ENCODE assay signal across 10 cellular contexts in the genomic region with DNA sequence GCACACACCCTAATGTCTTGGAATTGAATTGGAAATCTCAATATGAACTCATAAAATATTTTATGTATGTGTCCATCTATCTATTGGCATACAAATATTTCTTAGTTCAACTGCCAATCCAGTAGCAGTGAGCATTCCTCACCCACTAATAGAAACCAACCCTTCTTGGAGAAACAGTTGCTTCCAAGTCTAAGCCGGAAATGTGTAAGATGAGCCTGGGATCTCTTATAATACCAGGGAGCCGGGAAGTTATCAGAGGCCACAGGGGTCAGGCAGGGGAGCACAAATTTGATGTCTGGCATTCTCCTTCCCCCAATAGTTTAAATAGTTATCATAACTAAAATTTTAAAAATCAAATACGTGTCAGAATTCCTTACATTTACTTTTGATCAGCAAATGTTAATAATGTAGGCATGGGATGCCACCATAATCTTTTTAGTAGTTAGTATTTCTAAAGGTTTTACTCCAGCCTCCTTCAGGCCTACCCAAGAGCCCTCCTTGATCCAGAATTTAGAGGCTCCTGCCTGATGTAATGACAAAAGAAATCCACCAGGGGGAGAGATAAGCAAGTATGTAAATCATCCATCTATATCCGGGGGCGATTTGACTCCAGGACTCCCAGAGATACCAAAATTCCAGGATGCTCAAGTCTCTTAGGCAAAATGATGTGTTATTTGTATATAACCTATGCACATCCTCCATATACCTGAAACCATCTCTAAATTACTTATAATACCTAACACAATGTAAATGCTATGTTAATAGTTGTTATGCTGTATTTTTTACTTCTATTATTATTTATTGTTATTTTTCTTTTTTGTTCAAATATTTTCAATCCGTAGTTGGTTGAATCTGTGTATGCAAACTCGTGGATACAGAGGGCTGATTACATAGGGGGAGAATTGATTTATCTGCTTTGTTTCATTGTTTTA.
DNase-seq lines count a peak whose midpoint lies in the region; ATAC-seq and TF ChIP-seq lines count a peak whose summit lies in the region.
"Had no signal": no experiment of that assay in that cellular context is flagged by ENCODE, and none has a peak within 500 bp of the region (broad histone marks: within the 10 kb centered on the region; RNA-seq: fewer than 3 reads in every experiment).

No MANE protein-coding gene starts in this region.

- H3K4me3 Mint-ChIP-seq in natural killer cell, result no peak overlapping the region
- H3K4me3 Mint-ChIP-seq: naive B cell had no signal

- TF ChIP-seq CTCF in natural killer cell (IDR thresholded peaks at IDR 0.05), result peak; percentile 78
- peak in 1 of 3 donors; percentile 14 for TF ChIP-seq CTCF in omental fat pad (IDR thresholded peaks at IDR 0.05)

- no peaks in the 10 kb centered on the region for H3K36me3 Mint-ChIP-seq in natural killer cell
- H3K36me3 Mint-ChIP-seq: naive B cell had no signal

- peak; percentile 62 for ATAC-seq in GM18867 (IDR thresholded peaks at IDR 0.05; ENCODE audit: unreplicated experiment)
- peak; percentile 44 to 73 (median 53) for ATAC-seq in natural killer cell
- ATAC-seq in omental fat pad (ENCODE audit: low FRiP score), result no peak

- intact Hi-C loops in natural killer cell (cut with micrococcal nuclease), result no loop called here

- H3K27ac ChIP-seq in epithelial cell of prostate, result no peak overlapping the region
- H3K27ac ChIP-seq: SJSA1 had no signal

- H3K27ac Mint-ChIP-seq in natural killer cell, result no peak overlapping the region
- H3K27ac Mint-ChIP-seq: naive B cell had no signal

- no peaks in the 10 kb centered on the region for H3K4me1 Mint-ChIP-seq in natural killer cell
- H3K4me1 Mint-ChIP-seq: naive B cell had no signal

- DNase-seq in CD1c-positive myeloid dendritic cell (ENCODE audit: extremely low spot score) (peak; percentile 75), NCI-H1048 (lab: John Stamatoyannopoulos, UW) (peak; percentile 66), SHP77 (lab: John Stamatoyannopoulos, UW) (peak; percentile 76 to 81), epithelial cell of prostate (ENCODE audit: low read depth, low spot score) (peak; percentile 61), natural killer cell (no peak), OCI-M2 (lab: John Stamatoyannopoulos, UW; ENCODE audit: unreplicated experiment) (no peak), omental fat pad (ENCODE audit: low spot score) (no peak)
- DNase-seq: naive B cell had no signal

- no peaks in the 10 kb centered on the region for H3K9me3 Mint-ChIP-seq in natural killer cell

- peaks cover 7 to 26% of the 10 kb centered on the region in 2 donors for H3K27me3 Mint-ChIP-seq in natural killer cell (ENCODE audit: low read depth in 2 of 2)

Comparison
In these comparisons a context has a peak if more than half of its experiments do, and no peak if none do; other contexts are left out.
1. DNase-seq: peak in CD1c-positive myeloid dendritic cell (single experiment), NCI-H1048 (single experiment), SHP77 (2 of 2) and epithelial cell of prostate (single experiment); none in natural killer cell (single experiment), OCI-M2 (single experiment) and omental fat pad (single experiment).